8 cellular contexts compared by ENCODE assay signal in genomic region chr16:11094075-11094593, GRCh38.
DNase-seq lines count a peak whose midpoint lies in the region; ATAC-seq and TF ChIP-seq lines count a peak whose summit lies in the region.

No MANE protein-coding gene starts in this region.

- H3K27me3 ChIP-seq in left ventricle myocardium inferior (ENCODE audit: low read depth), result no peaks in the 10 kb centered on the region

- H3K36me3 Mint-ChIP-seq in activated T-helper 1 cell treated with anti-CD3 and anti-CD28 coated beads, Interleukin-12 subunit alpha, Interleukin-12 subunit beta, Interleukin-2, Interleukin-4 antibody, amounts not matched to agents 30 ng/mL and 10 ng/mL and 1 ng/mL, durations not matched to agents 14 hours and 24 hours and 36 hours (ENCODE audit: low read depth), result peaks cover 13% of the 10 kb centered on the region
- peaks cover 5 to 6% of the 10 kb centered on the region in 2 donors for H3K36me3 Mint-ChIP-seq in naive B cell
- peaks cover 1% of the 10 kb centered on the region for H3K36me3 Mint-ChIP-seq in progenitor cell of endocrine pancreas (ENCODE audit: insufficient read depth)

- peak overlapping the region; percentile 100 for H3K27ac Mint-ChIP-seq in activated T-helper 1 cell treated with anti-CD3 and anti-CD28 coated beads, Interleukin-12 subunit alpha, Interleukin-12 subunit beta, Interleukin-2, Interleukin-4 antibody, amounts not matched to agents 30 ng/mL and 10 ng/mL and 1 ng/mL, durations not matched to agents 14 hours and 24 hours and 36 hours
- peak overlapping the region in 5 of 6 donors; percentile 3 to 94 (median 75) for H3K27ac Mint-ChIP-seq in naive B cell
- no peak overlapping the region for H3K27ac Mint-ChIP-seq in progenitor cell of endocrine pancreas

- H3K27me3 Mint-ChIP-seq in activated T-helper 1 cell treated with anti-CD3 and anti-CD28 coated beads, Interleukin-12 subunit alpha, Interleukin-12 subunit beta, Interleukin-2, Interleukin-4 antibody, amounts not matched to agents 30 ng/mL and 10 ng/mL and 1 ng/mL, durations not matched to agents 14 hours and 24 hours and 36 hours (ENCODE audit: insufficient read depth), result no peaks in the 10 kb centered on the region
- H3K27me3 Mint-ChIP-seq in naive B cell (no peaks in the 10 kb centered on the region), progenitor cell of endocrine pancreas (no peaks in the 10 kb centered on the region)

- H3K4me1 Mint-ChIP-seq in activated T-helper 1 cell treated with anti-CD3 and anti-CD28 coated beads, Interleukin-12 subunit alpha, Interleukin-12 subunit beta, Interleukin-2, Interleukin-4 antibody, amounts not matched to agents 30 ng/mL and 10 ng/mL and 1 ng/mL, durations not matched to agents 14 hours and 24 hours and 36 hours (ENCODE audit: low read depth), result peaks cover 71% of the 10 kb centered on the region
- H3K4me1 Mint-ChIP-seq in naive B cell (peaks cover 30 to 47% (median 31%) of the 10 kb centered on the region in 3 donors), progenitor cell of endocrine pancreas (ENCODE audit: low read depth) (no peaks in the 10 kb centered on the region)

- H3K9me3 ChIP-seq in left ventricle myocardium inferior (replicated peaks), result no peaks in the 10 kb centered on the region

- peaks cover 18% of the 10 kb centered on the region for H3K36me3 ChIP-seq in left ventricle myocardium inferior

- DNase-seq in GM12865 (ENCODE audit: low read depth), result peak; percentile 82
- DNase-seq in NAMALWA (ENCODE audit: low spot score), result peak; percentile 71
- DNase-seq in activated T-helper 1 cell treated with anti-CD3 and anti-CD28 coated beads, Interleukin-12 subunit alpha, Interleukin-12 subunit beta, Interleukin-2, Interleukin-4 antibody, amounts not matched to agents 30 ng/mL and 10 ng/mL and 1 ng/mL, durations not matched to agents 14 hours and 24 hours and 36 hours (ENCODE audit: low spot score), result peak; percentile 56
- DNase-seq in naive B cell, result peak; percentile 18
- DNase-seq in GM03348 (ENCODE audit: low spot score), result no peak
- DNase-seq in progenitor cell of endocrine pancreas (ENCODE audit: low spot score, unreplicated experiment), result no peak
- DNase-seq in left ventricle myocardium inferior, result no peak

- no peaks in the 10 kb centered on the region for H3K4me1 ChIP-seq in left ventricle myocardium inferior

- no peak overlapping the region for H3K27ac ChIP-seq in left ventricle myocardium inferior (replicated peaks)

- no peaks in the 10 kb centered on the region for H3K9me3 Mint-ChIP-seq in activated T-helper 1 cell treated with anti-CD3 and anti-CD28 coated beads, Interleukin-12 subunit alpha, Interleukin-12 subunit beta, Interleukin-2, Interleukin-4 antibody, amounts not matched to agents 30 ng/mL and 10 ng/mL and 1 ng/mL, durations not matched to agents 14 hours and 24 hours and 36 hours
- H3K9me3 Mint-ChIP-seq in naive B cell, result no peaks in the 10 kb centered on the region
- no peaks in the 10 kb centered on the region for H3K9me3 Mint-ChIP-seq in progenitor cell of endocrine pancreas (ENCODE audit: low read depth)

- peak overlapping the region; percentile 68 for H3K4me3 Mint-ChIP-seq in activated T-helper 1 cell treated with anti-CD3 and anti-CD28 coated beads, Interleukin-12 subunit alpha, Interleukin-12 subunit beta, Interleukin-2, Interleukin-4 antibody, amounts not matched to agents 30 ng/mL and 10 ng/mL and 1 ng/mL, durations not matched to agents 14 hours and 24 hours and 36 hours
- peak overlapping the region in 6 of 8 donors; percentile 2 to 74 (median 40) for H3K4me3 Mint-ChIP-seq in naive B cell
- no peak overlapping the region for H3K4me3 Mint-ChIP-seq in progenitor cell of endocrine pancreas (ENCODE audit: low read depth)

- ATAC-seq in GM21786 (IDR thresholded peaks at IDR 0.05; ENCODE audit: unreplicated experiment), result peak; percentile 61
- peak; percentile 69 to 74 for ATAC-seq in naive B cell (ENCODE audit: low read depth in 2 of 2)

- intact Hi-C loops in activated T-helper 1 cell treated with anti-CD3 and anti-CD28 coated beads, Interleukin-12 subunit alpha, Interleukin-12 subunit beta, Interleukin-2, Interleukin-4 antibody, amounts not matched to agents 30 ng/mL and 10 ng/mL and 1 ng/mL, durations not matched to agents 14 hours and 24 hours and 36 hours (cut with micrococcal nuclease), result loop anchor here (1.0 to 10.0 kb wide), 14 partner anchors 11 to 260 kb away; partner anchors contain the start of gene CIITA
- intact Hi-C loops in left ventricle myocardium inferior (cut with micrococcal nuclease), result no loop called here

- TF ChIP-seq CTCF in GM12865 (IDR thresholded peaks at IDR 0.05; ENCODE audit: insufficient read depth, low read depth, low read length, missing control alignments) (no peak), progenitor cell of endocrine pancreas (IDR thresholded peaks at IDR 0.05; ENCODE audit: unreplicated experiment) (no peak), left ventricle myocardium inferior (IDR thresholded peaks at IDR 0.05; ENCODE audit: borderline replicate concordance) (no peak)

- H3K4me3 ChIP-seq in GM12865 (ENCODE audit: low read depth, low read length) (no peak overlapping the region), left ventricle myocardium inferior (no peak overlapping the region)

Comparison
In these comparisons a context has a peak if more than half of its experiments do, and no peak if none do; other contexts are left out.
1. DNase-seq: peak in GM12865 (single experiment), NAMALWA (single experiment), activated T-helper 1 cell treated with anti-CD3 and anti-CD28 coated beads, Interleukin-12 subunit alpha, Interleukin-12 subunit beta, Interleukin-2, Interleukin-4 antibody, amounts not matched to agents 30 ng/mL and 10 ng/mL and 1 ng/mL, durations not matched to agents 14 hours and 24 hours and 36 hours (single experiment) and naive B cell (single experiment); none in GM03348 (single experiment), progenitor cell of endocrine pancreas (single experiment) and left ventricle myocardium inferior (single experiment).